24 cellular contexts compared by ENCODE assay signal in genomic region chr17:4579678-4580077, GRCh38. TPM values are rescaled to one million over a fixed set of nuclear protein-coding genes. Genes with fewer than 3 reads are reported as not detected.
"Had no signal": no experiment of that assay in that cellular context is flagged by ENCODE, and none has a peak within 500 bp of the region (broad histone marks: within the 10 kb centered on the region; RNA-seq: fewer than 3 reads in every experiment).

No MANE protein-coding gene starts in this region.

- H3K36me3 ChIP-seq: cardiac muscle cell had no signal

- DNase-seq: activated B cell treated with CpG ODN at 0.5 μM for 24 hours; activated CD4-positive, alpha-beta memory T cell treated with anti-CD3 and anti-CD28 coated beads for 36 hours; activated CD4-positive, alpha-beta T cell treated with anti-CD3 and anti-CD28 coated beads for 1 hour; activated CD4-positive, alpha-beta T cell treated with anti-CD3 and anti-CD28 coated beads, Interleukin-2, amount 10 ng/mL, durations not matched to agents 7 days and 5 days; activated CD8-positive, alpha-beta memory T cell treated with anti-CD3 and anti-CD28 coated beads for 24 hours; activated effector memory CD4-positive, alpha-beta T cell treated with anti-CD3 and anti-CD28 coated beads, Interleukin-2, amount 50 U/mL, for 16 hours; activated naive CD4-positive, alpha-beta T cell treated with anti-CD3 and anti-CD28 coated beads for 36 hours; activated T-cell treated with anti-CD3 and anti-CD28 coated beads, Interleukin-2, amount 50 U/mL, for 4 hours; amygdala; Kasumi-1; KBM-7; NCI-H1048; NCI-H1930; NCI-H345; NCI-H510A; NCI-H526 treated with DMSO at 0.1 percent for 48 hours; NCI-H82; SIG-M5; T-helper 17 cell; T1000 had no signal

- H3K27me3 ChIP-seq: cardiac muscle cell had no signal

- ATAC-seq: activated T-cell treated with anti-CD3 and anti-CD28 coated beads, Interleukin-2, amount 50 U/mL, for 4 hours; T-helper 17 cell had no signal

- H3K4me3 ChIP-seq: cardiac muscle cell had no signal

- H3K27ac ChIP-seq: cardiac muscle cell had no signal

RNA-seq across cellular contexts. Expression of gene SMTNL2, which starts 4.7 kb away (rescaled TPM):
- total RNA-seq: activated B cell treated with CpG ODN at 0.5 μM for 24 hours; activated CD4-positive, alpha-beta memory T cell treated with anti-CD3 and anti-CD28 coated beads for 36 hours; activated CD4-positive, alpha-beta T cell treated with anti-CD3 and anti-CD28 coated beads, Interleukin-2, amount 10 ng/mL, durations not matched to agents 7 days and 5 days; activated naive CD4-positive, alpha-beta T cell treated with anti-CD3 and anti-CD28 coated beads for 36 hours; activated T-cell treated with anti-CD3 and anti-CD28 coated beads, Interleukin-2, amount 50 U/mL, for 4 hours; OCI-LY7; RPMI7951; T-helper 17 cell had no signal

RNA-seq across cellular contexts. Expression of gene GGT6, which starts 19.3 kb away (rescaled TPM):
- total RNA-seq: activated B cell treated with CpG ODN at 0.5 μM for 24 hours; activated CD4-positive, alpha-beta memory T cell treated with anti-CD3 and anti-CD28 coated beads for 36 hours; activated CD4-positive, alpha-beta T cell treated with anti-CD3 and anti-CD28 coated beads, Interleukin-2, amount 10 ng/mL, durations not matched to agents 7 days and 5 days; activated naive CD4-positive, alpha-beta T cell treated with anti-CD3 and anti-CD28 coated beads for 36 hours; activated T-cell treated with anti-CD3 and anti-CD28 coated beads, Interleukin-2, amount 50 U/mL, for 4 hours; astrocyte; cardiac muscle cell; OCI-LY7; RPMI7951; T-helper 17 cell had no signal
- polyA plus RNA-seq: cardiac muscle cell had no signal
